ENCODE assay signal across 31 cellular contexts in genomic region chr12:24591079-24591626, GRCh38.
"Had no signal": no experiment of that assay in that cellular context is flagged by ENCODE, and none has a peak within 500 bp of the region (broad histone marks: within the 10 kb centered on the region; RNA-seq: fewer than 3 reads in every experiment).

No MANE protein-coding gene starts in this region.

- H3K9me3 Mint-ChIP-seq: central memory CD8-positive, alpha-beta T cell; natural killer cell treated with Interleukin-12 subunit alpha and Interleukin-12 subunit beta and Interleukin-15 and Interleukin-18, amount 100 ng/mL, for 72 hours; stimulated activated naive B cell treated with anti-CD40 and anti-IgM and Interleukin-4, amounts not matched to agents 10 μg/mL and 1 μg/mL and 100 μg/mL, for 72 hours; T-helper 1 cell treated with Interleukin-12 subunit alpha and Interleukin-12 subunit beta and Interleukin-4 antibody, amounts not matched to agents 30 μg/mL and 1 μg/mL, for 36 hours had no signal

- H3K36me3 ChIP-seq: gastrocnemius medialis, neutrophil, right lobe of liver, suprapubic skin, tibial artery had no signal

- H3K27me3 ChIP-seq: gastrocnemius medialis, neutrophil, right lobe of liver, suprapubic skin, tibial artery had no signal

- H3K4me2 ChIP-seq: hepatocyte had no signal

- H3K27ac Mint-ChIP-seq: activated naive CD8-positive, alpha-beta T cell; immature natural killer cell; natural killer cell treated with Interleukin-12 subunit alpha and Interleukin-12 subunit beta and Interleukin-15 and Interleukin-18, amount 100 ng/mL, for 72 hours; progenitor cell of endocrine pancreas; stimulated activated naive B cell treated with anti-CD40 and anti-IgM and Interleukin-4, amounts not matched to agents 10 μg/mL and 1 μg/mL and 100 μg/mL, for 72 hours; T-helper 1 cell treated with Interleukin-12 subunit alpha and Interleukin-12 subunit beta and Interleukin-4 antibody, amounts not matched to agents 30 μg/mL and 1 μg/mL, for 36 hours had no signal

- H3K4me3 ChIP-seq: gastrocnemius medialis, hepatocyte, mucosa of descending colon, right lobe of liver, suprapubic skin, tibial artery had no signal

- DNase-seq: activated CD4-positive, alpha-beta T cell treated with anti-CD3 and anti-CD28 coated beads for 48 hours; activated CD4-positive, alpha-beta T cell treated with anti-CD3 and anti-CD28 coated beads, Interleukin-2, amount 50 U/mL, for 48 hours; activated CD8-positive, alpha-beta memory T cell treated with anti-CD3 and anti-CD28 coated beads for 24 hours; activated effector memory CD4-positive, alpha-beta T cell treated with Interleukin-2 at 50 U/mL for 16 hours; activated naive CD4-positive, alpha-beta T cell treated with Interleukin-2 at 50 U/mL for 16 hours; anterior cingulate cortex; dermis blood vessel endothelial cell; effector CD8-positive, alpha-beta T cell; erythroblast; gastrocnemius medialis; immature natural killer cell; kidney; left colon; mammary epithelial cell; mucosa of descending colon; right lobe of liver; stimulated activated CD4-positive, alpha-beta T cell treated with anti-CD3 and anti-CD28 coated beads, Interleukin-12 subunit alpha, Interleukin-12 subunit beta, amount 100 ng/mL, for 4 hours; stimulated activated CD4-positive, alpha-beta T cell treated with anti-CD3 and anti-CD28 coated beads, Interleukin-4, amount 100 ng/mL, for 4 hours; stimulated activated CD8-positive, alpha-beta memory T cell treated with anti-CD3 and anti-CD28 coated beads, Interleukin-4, amount 100 ng/mL, for 48 hours; stimulated activated naive B cell treated with anti-CD40 and anti-IgM and Interleukin-4, amounts not matched to agents 10 μg/mL and 1 μg/mL and 100 μg/mL, for 72 hours; T-helper 9 cell; tibial artery had no signal

- H3K27ac ChIP-seq: gastrocnemius medialis, hepatocyte, neutrophil, right lobe of liver, suprapubic skin, tibial artery, VCaP had no signal

- H2AFZ ChIP-seq: hepatocyte had no signal

- H3K4me1 Mint-ChIP-seq: central memory CD8-positive, alpha-beta T cell; immature natural killer cell had no signal

- H3K9me3 ChIP-seq: gastrocnemius medialis, mucosa of descending colon, neutrophil, right lobe of liver, suprapubic skin, tibial artery had no signal

- H3K4me3 Mint-ChIP-seq: activated naive CD8-positive, alpha-beta T cell; central memory CD8-positive, alpha-beta T cell; immature natural killer cell; natural killer cell treated with Interleukin-12 subunit alpha and Interleukin-12 subunit beta and Interleukin-15 and Interleukin-18, amount 100 ng/mL, for 72 hours; stimulated activated naive B cell treated with anti-CD40 and anti-IgM and Interleukin-4, amounts not matched to agents 10 μg/mL and 1 μg/mL and 100 μg/mL, for 72 hours; T-helper 1 cell treated with Interleukin-12 subunit alpha and Interleukin-12 subunit beta and Interleukin-4 antibody, amounts not matched to agents 30 μg/mL and 1 μg/mL, for 36 hours had no signal

- H3K4me1 ChIP-seq: gastrocnemius medialis, right lobe of liver, suprapubic skin, tibial artery had no signal

- H3K27me3 Mint-ChIP-seq: activated naive CD8-positive, alpha-beta T cell; central memory CD8-positive, alpha-beta T cell had no signal

- H3K36me3 Mint-ChIP-seq: activated naive CD8-positive, alpha-beta T cell; immature natural killer cell; natural killer cell treated with Interleukin-12 subunit alpha and Interleukin-12 subunit beta and Interleukin-15 and Interleukin-18, amount 100 ng/mL, for 72 hours; stimulated activated naive B cell treated with anti-CD40 and anti-IgM and Interleukin-4, amounts not matched to agents 10 μg/mL and 1 μg/mL and 100 μg/mL, for 72 hours had no signal
